1 cellular context compared by ENCODE assay signal in the genomic region with DNA sequence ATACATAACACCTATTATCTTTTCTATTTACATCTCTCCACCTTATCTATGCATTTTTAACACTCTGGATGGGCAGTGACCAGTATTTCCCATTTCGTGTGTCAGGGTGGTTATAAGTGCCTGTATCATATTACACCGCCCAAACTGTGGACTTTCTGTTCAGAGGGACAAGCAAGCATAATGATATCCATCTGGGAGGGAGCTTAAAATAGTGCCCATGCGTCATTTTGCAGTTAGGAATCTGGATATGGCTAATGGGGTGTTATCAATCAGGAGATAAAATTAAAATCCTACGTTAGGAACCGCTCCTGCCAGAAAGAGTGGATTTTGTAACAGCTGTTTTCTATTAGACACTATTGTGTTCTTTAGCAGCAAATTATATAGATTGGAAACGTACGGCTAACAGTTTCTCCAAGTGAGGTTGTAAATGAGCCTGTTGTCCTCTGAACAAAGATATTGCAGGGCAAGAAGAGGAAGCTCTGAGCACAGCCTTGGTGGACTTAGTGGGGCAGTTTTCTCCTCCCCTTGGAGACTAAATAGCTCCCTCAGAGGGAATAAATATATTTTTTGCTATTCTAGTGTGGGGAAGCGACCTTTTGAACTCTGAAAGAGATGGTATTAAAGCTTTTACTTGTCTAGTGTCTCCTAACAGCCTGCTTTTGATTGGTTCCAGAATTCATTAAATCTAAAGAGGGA.
TF ChIP-seq lines count a peak whose summit lies in the region.

No MANE protein-coding gene starts in this region.

TF ChIP-seq in HEK293, 187 proteins besides CTCF, POLR2A, EP300 and RAD21 (continued from another document):
- TF ChIP-seq KLF1 (tag by site-specific recombination; IDR thresholded peaks at IDR 0.05): peak; percentile 63
- peak; percentile 55; the same call in 1 of the 2 replicates for TF ChIP-seq ZNF843 (tag by site-specific recombination; IDR thresholded peaks at IDR 0.05)
- TF ChIP-seq, protein P1, sequence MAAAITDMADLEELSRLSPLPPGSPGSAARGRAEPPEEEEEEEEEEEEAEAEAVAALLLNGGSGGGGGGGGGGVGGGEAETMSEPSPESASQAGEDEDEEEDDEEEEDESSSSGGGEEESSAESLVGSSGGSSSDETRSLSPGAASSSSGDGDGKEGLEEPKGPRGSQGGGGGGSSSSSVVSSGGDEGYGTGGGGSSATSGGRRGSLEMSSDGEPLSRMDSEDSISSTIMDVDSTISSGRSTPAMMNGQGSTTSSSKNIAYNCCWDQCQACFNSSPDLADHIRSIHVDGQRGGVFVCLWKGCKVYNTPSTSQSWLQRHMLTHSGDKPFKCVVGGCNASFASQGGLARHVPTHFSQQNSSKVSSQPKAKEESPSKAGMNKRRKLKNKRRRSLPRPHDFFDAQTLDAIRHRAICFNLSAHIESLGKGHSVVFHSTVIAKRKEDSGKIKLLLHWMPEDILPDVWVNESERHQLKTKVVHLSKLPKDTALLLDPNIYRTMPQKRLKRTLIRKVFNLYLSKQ (tag by site-specific recombination; IDR thresholded peaks at IDR 0.05; ENCODE audit: borderline replicate concordance): no peak
- no peak for TF ChIP-seq ZNF155 (tag by site-specific recombination; IDR thresholded peaks at IDR 0.05)
- peak; percentile 56; the same call in 1 of the 2 replicates for TF ChIP-seq FEZF1 (tag by site-specific recombination; IDR thresholded peaks at IDR 0.05)
- no peak for TF ChIP-seq ZFP69B (tag by site-specific recombination; IDR thresholded peaks at IDR 0.05)
- TF ChIP-seq, protein P2, sequence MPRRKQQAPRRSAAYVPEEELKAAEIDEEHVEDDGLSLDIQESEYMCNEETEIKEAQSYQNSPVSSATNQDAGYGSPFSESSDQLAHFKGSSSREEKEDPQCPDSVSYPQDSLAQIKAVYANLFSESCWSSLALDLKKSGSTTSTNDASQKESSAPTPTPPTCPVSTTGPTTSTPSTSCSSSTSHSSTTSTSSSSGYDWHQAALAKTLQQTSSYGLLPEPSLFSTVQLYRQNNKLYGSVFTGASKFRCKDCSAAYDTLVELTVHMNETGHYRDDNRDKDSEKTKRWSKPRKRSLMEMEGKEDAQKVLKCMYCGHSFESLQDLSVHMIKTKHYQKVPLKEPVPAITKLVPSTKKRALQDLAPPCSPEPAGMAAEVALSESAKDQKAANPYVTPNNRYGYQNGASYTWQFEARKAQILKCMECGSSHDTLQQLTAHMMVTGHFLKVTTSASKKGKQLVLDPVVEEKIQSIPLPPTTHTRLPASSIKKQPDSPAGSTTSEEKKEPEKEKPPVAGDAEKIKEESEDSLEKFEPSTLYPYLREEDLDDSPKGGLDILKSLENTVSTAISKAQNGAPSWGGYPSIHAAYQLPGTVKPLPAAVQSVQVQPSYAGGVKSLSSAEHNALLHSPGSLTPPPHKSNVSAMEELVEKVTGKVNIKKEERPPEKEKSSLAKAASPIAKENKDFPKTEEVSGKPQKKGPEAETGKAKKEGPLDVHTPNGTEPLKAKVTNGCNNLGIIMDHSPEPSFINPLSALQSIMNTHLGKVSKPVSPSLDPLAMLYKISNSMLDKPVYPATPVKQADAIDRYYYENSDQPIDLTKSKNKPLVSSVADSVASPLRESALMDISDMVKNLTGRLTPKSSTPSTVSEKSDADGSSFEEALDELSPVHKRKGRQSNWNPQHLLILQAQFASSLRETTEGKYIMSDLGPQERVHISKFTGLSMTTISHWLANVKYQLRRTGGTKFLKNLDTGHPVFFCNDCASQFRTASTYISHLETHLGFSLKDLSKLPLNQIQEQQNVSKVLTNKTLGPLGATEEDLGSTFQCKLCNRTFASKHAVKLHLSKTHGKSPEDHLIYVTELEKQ (tag by site-specific recombination; IDR thresholded peaks at IDR 0.05; ENCODE audit: borderline replicate concordance): 0 out of 2 replicates have a peak, but pooled peaks have one; percentile 21
- TF ChIP-seq ZBTB20 (tag by site-specific recombination; IDR thresholded peaks at IDR 0.05): peak; percentile 68
- peak; percentile 51; the same call in 1 of the 2 replicates for TF ChIP-seq OVOL3 (tag by site-specific recombination; IDR thresholded peaks at IDR 0.05)
- no peak for TF ChIP-seq EGR2 (tag by site-specific recombination; IDR thresholded peaks at IDR 0.05; ENCODE audit: low read depth)
- no peak for TF ChIP-seq ZNF677 (tag by site-specific recombination; IDR thresholded peaks at IDR 0.05)
- TF ChIP-seq TRIM28 (IDR thresholded peaks at IDR 0.05; ENCODE audit: borderline replicate concordance, low read length): peak; percentile 76
- TF ChIP-seq OSR2 (tag by site-specific recombination; IDR thresholded peaks at IDR 0.05): 0 out of 2 replicates have a peak, but pooled peaks have one; percentile 17
- no peak for TF ChIP-seq ZNF114 (tag by site-specific recombination; IDR thresholded peaks at IDR 0.05)
- TF ChIP-seq, protein P3, sequence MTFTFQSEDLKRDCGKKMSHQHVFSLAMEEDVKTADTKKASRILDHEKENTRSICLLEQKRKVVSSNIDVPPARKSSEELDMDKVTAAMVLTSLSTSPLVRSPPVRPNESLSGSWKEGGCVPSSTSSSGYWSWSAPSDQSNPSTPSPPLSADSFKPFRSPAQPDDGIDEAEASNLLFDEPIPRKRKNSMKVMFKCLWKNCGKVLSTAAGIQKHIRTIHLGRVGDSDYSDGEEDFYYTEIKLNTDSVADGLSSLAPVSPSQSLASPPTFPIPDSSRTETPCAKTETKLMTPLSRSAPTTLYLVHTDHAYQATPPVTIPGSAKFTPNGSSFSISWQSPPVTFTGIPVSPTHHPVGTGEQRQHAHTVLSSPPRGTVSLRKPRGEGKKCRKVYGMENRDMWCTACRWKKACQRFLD (tag by site-specific recombination; IDR thresholded peaks at IDR 0.05): no peak
- peak; percentile 82 for TF ChIP-seq SP7 (tag by site-specific recombination; IDR thresholded peaks at IDR 0.05)
- TF ChIP-seq IKZF3 (tag by site-specific recombination; IDR thresholded peaks at IDR 0.05): 0 out of 2 replicates have a peak, but pooled peaks have one; percentile 15
- TF ChIP-seq WT1 (tag by site-specific recombination; IDR thresholded peaks at IDR 0.05): peak; percentile 75
- no peak for TF ChIP-seq ZNF501 (tag by site-specific recombination; IDR thresholded peaks at IDR 0.05)
- no peak for TF ChIP-seq SALL2 (tag by site-specific recombination; IDR thresholded peaks at IDR 0.05; ENCODE audit: borderline replicate concordance)
- peak; percentile 52 for TF ChIP-seq ZNF629 (tag by site-specific recombination; IDR thresholded peaks at IDR 0.05)
- TF ChIP-seq ZNF623 (tag by site-specific recombination; IDR thresholded peaks at IDR 0.05): no peak
- peak; percentile 56 for TF ChIP-seq ZNF600 (tag by site-specific recombination; IDR thresholded peaks at IDR 0.05)
- TF ChIP-seq MZF1 (tag by site-specific recombination; IDR thresholded peaks at IDR 0.05; ENCODE audit: borderline replicate concordance): peak; percentile 100
- no peak for TF ChIP-seq MYNN (tag by site-specific recombination; IDR thresholded peaks at IDR 0.05; ENCODE audit: borderline replicate concordance)
- TF ChIP-seq, protein P4, sequence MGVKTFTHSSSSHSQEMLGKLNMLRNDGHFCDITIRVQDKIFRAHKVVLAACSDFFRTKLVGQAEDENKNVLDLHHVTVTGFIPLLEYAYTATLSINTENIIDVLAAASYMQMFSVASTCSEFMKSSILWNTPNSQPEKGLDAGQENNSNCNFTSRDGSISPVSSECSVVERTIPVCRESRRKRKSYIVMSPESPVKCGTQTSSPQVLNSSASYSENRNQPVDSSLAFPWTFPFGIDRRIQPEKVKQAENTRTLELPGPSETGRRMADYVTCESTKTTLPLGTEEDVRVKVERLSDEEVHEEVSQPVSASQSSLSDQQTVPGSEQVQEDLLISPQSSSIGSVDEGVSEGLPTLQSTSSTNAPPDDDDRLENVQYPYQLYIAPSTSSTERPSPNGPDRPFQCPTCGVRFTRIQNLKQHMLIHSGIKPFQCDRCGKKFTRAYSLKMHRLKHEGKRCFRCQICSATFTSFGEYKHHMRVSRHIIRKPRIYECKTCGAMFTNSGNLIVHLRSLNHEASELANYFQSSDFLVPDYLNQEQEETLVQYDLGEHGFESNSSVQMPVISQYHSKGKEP (tag by site-specific recombination; IDR thresholded peaks at IDR 0.05): no peak
- TF ChIP-seq, protein P5, sequence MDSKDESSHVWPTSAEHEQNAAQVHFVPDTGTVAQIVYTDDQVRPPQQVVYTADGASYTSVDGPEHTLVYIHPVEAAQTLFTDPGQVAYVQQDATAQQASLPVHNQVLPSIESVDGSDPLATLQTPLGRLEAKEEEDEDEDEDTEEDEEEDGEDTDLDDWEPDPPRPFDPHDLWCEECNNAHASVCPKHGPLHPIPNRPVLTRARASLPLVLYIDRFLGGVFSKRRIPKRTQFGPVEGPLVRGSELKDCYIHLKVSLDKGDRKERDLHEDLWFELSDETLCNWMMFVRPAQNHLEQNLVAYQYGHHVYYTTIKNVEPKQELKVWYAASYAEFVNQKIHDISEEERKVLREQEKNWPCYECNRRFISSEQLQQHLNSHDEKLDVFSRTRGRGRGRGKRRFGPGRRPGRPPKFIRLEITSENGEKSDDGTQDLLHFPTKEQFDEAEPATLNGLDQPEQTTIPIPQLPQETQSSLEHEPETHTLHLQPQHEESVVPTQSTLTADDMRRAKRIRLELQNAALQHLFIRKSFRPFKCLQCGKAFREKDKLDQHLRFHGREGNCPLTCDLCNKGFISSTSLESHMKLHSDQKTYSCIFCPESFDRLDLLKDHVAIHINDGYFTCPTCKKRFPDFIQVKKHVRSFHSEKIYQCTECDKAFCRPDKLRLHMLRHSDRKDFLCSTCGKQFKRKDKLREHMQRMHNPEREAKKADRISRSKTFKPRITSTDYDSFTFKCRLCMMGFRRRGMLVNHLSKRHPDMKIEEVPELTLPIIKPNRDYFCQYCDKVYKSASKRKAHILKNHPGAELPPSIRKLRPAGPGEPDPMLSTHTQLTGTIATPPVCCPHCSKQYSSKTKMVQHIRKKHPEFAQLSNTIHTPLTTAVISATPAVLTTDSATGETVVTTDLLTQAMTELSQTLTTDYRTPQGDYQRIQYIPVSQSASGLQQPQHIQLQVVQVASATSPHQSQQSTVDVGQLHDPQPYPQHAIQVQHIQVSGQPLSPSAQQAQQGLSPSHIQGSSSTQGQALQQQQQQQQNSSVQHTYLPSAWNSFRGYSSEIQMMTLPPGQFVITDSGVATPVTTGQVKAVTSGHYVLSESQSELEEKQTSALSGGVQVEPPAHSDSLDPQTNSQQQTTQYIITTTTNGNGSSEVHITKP (tag by site-specific recombination; IDR thresholded peaks at IDR 0.05): peak; percentile 29; the same call in 1 of the 2 replicates
